24 cellular contexts compared by ENCODE assay signal in the genomic region with DNA sequence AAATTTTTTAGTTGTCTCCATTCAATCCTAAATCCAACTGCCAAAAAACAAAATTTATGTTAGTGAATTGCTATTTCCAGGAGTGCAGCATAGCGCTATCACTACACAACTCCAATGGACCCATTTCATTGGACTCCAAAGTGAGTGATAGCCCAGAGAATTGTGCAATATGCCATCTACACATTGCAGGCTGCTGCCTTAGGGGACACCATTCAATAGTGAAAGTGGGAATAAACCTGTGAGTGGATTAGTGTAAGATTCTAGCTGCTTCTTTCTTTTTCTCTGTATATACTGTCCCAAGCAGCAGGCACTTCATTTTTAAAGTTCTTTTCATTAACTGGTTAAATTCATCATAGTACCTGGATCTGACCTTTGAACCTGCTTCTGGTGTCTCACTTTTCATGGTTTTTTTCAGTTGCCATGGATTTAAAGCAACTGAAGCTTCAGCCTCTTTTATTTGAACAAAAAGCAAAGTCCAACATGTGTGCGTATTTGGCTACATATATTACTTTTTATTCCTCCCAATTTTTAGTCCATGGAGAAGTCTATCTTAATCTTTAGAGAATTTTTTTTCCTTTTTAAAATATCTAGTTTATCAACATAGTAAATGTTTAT.
"Had no signal": no experiment of that assay in that cellular context is flagged by ENCODE, and none has a peak within 500 bp of the region (broad histone marks: within the 10 kb centered on the region; RNA-seq: fewer than 3 reads in every experiment).

No MANE protein-coding gene starts in this region.

- H3K27ac ChIP-seq: esophagus muscularis mucosa, foreskin keratinocyte, heart right ventricle, left ventricle myocardium inferior, lower lobe of right lung, ovary, psoas muscle, skin epidermis, thoracic aorta, tibial nerve, upper lobe of left lung had no signal

- H3K36me3 ChIP-seq: esophagus muscularis mucosa, heart right ventricle, left ventricle myocardium inferior, lower lobe of right lung, ovary, thoracic aorta, tibial nerve, upper lobe of left lung had no signal

- FAIRE-seq: endothelial cell of umbilical vein, urothelium cell line had no signal

- H3K9me3 ChIP-seq: esophagus muscularis mucosa, heart right ventricle, left ventricle myocardium inferior, lower lobe of right lung, ovary, psoas muscle, thoracic aorta, tibial nerve, upper lobe of left lung had no signal

- H3K4me3 ChIP-seq: esophagus muscularis mucosa, heart right ventricle, left ventricle myocardium inferior, lower lobe of right lung, ovary, psoas muscle, skin epidermis, thoracic aorta, tibial nerve, upper lobe of left lung had no signal

- H3K4me1 ChIP-seq: foreskin keratinocyte, heart right ventricle, left ventricle myocardium inferior, lower lobe of right lung, psoas muscle, tibial nerve, upper lobe of left lung had no signal

- H3K27me3 ChIP-seq: esophagus muscularis mucosa, foreskin keratinocyte, heart right ventricle, ovary, tibial nerve, upper lobe of left lung had no signal

- DNase-seq: effector CD8-positive, alpha-beta T cell; foreskin keratinocyte; glutamatergic neuron; heart right ventricle; hippocampal formation; left cardiac atrium; left ventricle myocardium inferior; lower lobe of right lung; natural killer cell; occipital lobe; ovary; posterior cingulate gyrus; psoas muscle; right cardiac atrium; stimulated activated CD4-positive, alpha-beta T cell treated with anti-CD3 and anti-CD28 coated beads, Interleukin-15, amount 100 ng/mL, for 24 hours; stimulated activated CD4-positive, alpha-beta T cell treated with anti-CD3 and anti-CD28 coated beads, Interleukin-2, amount 100 ng/mL, for 48 hours; stimulated activated naive B cell treated with anti-CD40 and anti-IgM and Interleukin-4, amounts not matched to agents 10 μg/mL and 1 μg/mL and 100 μg/mL, for 72 hours; upper lobe of left lung had no signal
